Comparison of ENCODE assay signal across 1 cellular context in genomic region chr17:41111151-41111885, GRCh38.
A peak's percentile ranks its signal among the peaks of the same experiment; 100 is the strongest.
TF ChIP-seq lines count a peak whose summit lies in the region.

No MANE protein-coding gene starts in this region.

TF ChIP-seq in HepG2, 621 proteins besides CTCF, POLR2A, EP300 and RAD21:
- peak; percentile 36 to 78; a peak in 3 of 4 replicates for TF ChIP-seq MAFK (conservative IDR thresholded peaks at IDR 0.05 in 1 of 2, IDR thresholded peaks at IDR 0.05 in 1 of 2; ENCODE audit: low read length in 2 of 2)
- TF ChIP-seq CBX2 (IDR thresholded peaks at IDR 0.05; ENCODE audit: low read depth, low read length) = no peak
- no peak for TF ChIP-seq CBX2 (CRISPR knock-in tag; IDR thresholded peaks at IDR 0.05; ENCODE audit: low read depth)
- TF ChIP-seq MAFF (IDR thresholded peaks at IDR 0.05; ENCODE audit: low read depth, low read length) = peak; percentile 68
